In genomic region chr12:32533971-32534590, GRCh38 we compare ENCODE assay signal across 8 cellular contexts.
DNase-seq lines count a peak whose midpoint lies in the region; ATAC-seq and TF ChIP-seq lines count a peak whose summit lies in the region.

No MANE protein-coding gene starts in this region.

- H3K27ac ChIP-seq in mesodermal cell (ENCODE audit: low read depth, low read length, severe bottlenecking) (no peak overlapping the region), uterus (peak overlapping the region; percentile 62 to 80)

- H3K27ac Mint-ChIP-seq in dendritic cell treated with granulocyte-macrophage colony-stimulating factor and Interleukin-4, amounts not matched to agents 40 ng/mL and 50 ng/mL, for 4 days = peak overlapping the region; percentile 46

- no peak for TF ChIP-seq CTCF in uterus (IDR thresholded peaks at IDR 0.05)

- H3K9me3 ChIP-seq in mesodermal cell (ENCODE audit: control insufficient read depth, low read length) (no peaks in the 10 kb centered on the region), uterus (no peaks in the 10 kb centered on the region)

- intact Hi-C loops in dendritic cell treated with granulocyte-macrophage colony-stimulating factor and Interleukin-4, amounts not matched to agents 40 ng/mL and 50 ng/mL, for 4 days (cut with micrococcal nuclease) = no loop called here
- intact Hi-C loops in uterus (cut with DNase I; ENCODE audit: low total_unique reads) = no loop called here

- H3K4me3 ChIP-seq in mesodermal cell (ENCODE audit: extremely low read depth, insufficient read depth, low read length, poor library complexity, severe bottlenecking) = peak overlapping the region; percentile 20
- peak overlapping the region; percentile 22 to 36 for H3K4me3 ChIP-seq in uterus

- H3K4me1 ChIP-seq in mesodermal cell (ENCODE audit: control insufficient read depth, insufficient read depth, low read length, poor library complexity, severe bottlenecking) = peaks cover 12% of the 10 kb centered on the region
- peaks cover 0 to 5% of the 10 kb centered on the region in 2 donors for H3K4me1 ChIP-seq in uterus

- H3K36me3 Mint-ChIP-seq in dendritic cell treated with granulocyte-macrophage colony-stimulating factor and Interleukin-4, amounts not matched to agents 40 ng/mL and 50 ng/mL, for 4 days (ENCODE audit: low read depth) = peaks cover 38% of the 10 kb centered on the region

- 20 to 30% methylated on average over 2 to 3 of the region's 6 CpGs for WGBS in mesodermal cell (ENCODE audit: insufficient coverage in 2 of 2), 2 experiments

- H3K36me3 ChIP-seq in mesodermal cell (ENCODE audit: control insufficient read depth, insufficient read depth, low read length) = no peaks in the 10 kb centered on the region
- no peaks in the 10 kb centered on the region for H3K36me3 ChIP-seq in uterus

- no peak for ATAC-seq in GM19395 (IDR thresholded peaks at IDR 0.05; ENCODE audit: unreplicated experiment)

- TF ChIP-seq POLR2A in uterus (IDR thresholded peaks at IDR 0.05) = peak; percentile 25 to 33

- no peaks in the 10 kb centered on the region for H3K27me3 Mint-ChIP-seq in dendritic cell treated with granulocyte-macrophage colony-stimulating factor and Interleukin-4, amounts not matched to agents 40 ng/mL and 50 ng/mL, for 4 days

- H3K9me3 Mint-ChIP-seq in dendritic cell treated with granulocyte-macrophage colony-stimulating factor and Interleukin-4, amounts not matched to agents 40 ng/mL and 50 ng/mL, for 4 days = no peaks in the 10 kb centered on the region

- H3K27me3 ChIP-seq in uterus = no peaks in the 10 kb centered on the region

- H3K4me1 Mint-ChIP-seq in dendritic cell treated with granulocyte-macrophage colony-stimulating factor and Interleukin-4, amounts not matched to agents 40 ng/mL and 50 ng/mL, for 4 days (ENCODE audit: low read depth) = peaks cover 39% of the 10 kb centered on the region

- H3K4me3 Mint-ChIP-seq in dendritic cell treated with granulocyte-macrophage colony-stimulating factor and Interleukin-4, amounts not matched to agents 40 ng/mL and 50 ng/mL, for 4 days = peak overlapping the region; percentile 71

- DNase-seq in GM03348 (ENCODE audit: low spot score) (peak; percentile 77), HCEC 1CT (peak; percentile 100), NCI-H774 (lab: John Stamatoyannopoulos, UW) (peak; percentile 67), uterus (peak; percentile 22 to 34), NCI-H748 (lab: John Stamatoyannopoulos, UW; ENCODE audit: unreplicated experiment) (no peak)
